In the genomic region with DNA sequence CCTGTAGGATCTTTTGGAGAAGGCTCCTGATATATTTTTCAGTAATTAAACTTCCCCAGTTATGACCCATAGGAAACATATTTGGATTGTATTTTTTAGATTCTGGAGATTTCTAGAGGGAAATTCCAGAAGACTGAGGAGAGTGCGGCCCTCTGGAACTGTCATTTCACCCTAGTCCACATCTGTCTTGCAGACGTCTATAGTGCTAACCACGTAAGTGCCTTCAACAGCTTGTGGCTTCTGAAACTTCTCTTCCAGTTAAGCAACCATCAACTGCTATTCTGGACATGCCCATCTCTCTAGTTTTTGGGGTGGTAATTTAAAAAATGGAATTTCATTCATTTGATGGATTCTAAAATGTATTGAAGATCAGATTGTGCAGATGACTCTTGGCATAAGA, we compare ENCODE assay signal across 17 cellular contexts.
A peak's percentile ranks its signal among the peaks of the same experiment; 100 is the strongest.
DNase-seq lines count a peak whose midpoint lies in the region; TF ChIP-seq lines count a peak whose summit lies in the region.
"Had no signal": no experiment of that assay in that cellular context is flagged by ENCODE, and none has a peak within 500 bp of the region (broad histone marks: within the 10 kb centered on the region; RNA-seq: fewer than 3 reads in every experiment).

No MANE protein-coding gene starts in this region.

- TF ChIP-seq CTCF in HL-60 (IDR thresholded peaks at IDR 0.05; ENCODE audit: insufficient read depth, low read length) = no peak
- TF ChIP-seq CTCF in neutrophil (IDR thresholded peaks at IDR 0.05) = no peak

- H3K9me3 ChIP-seq in neutrophil = no peaks in the 10 kb centered on the region
- H3K9me3 ChIP-seq: BE2C had no signal

- peaks cover 45 to 48% of the 10 kb centered on the region in 2 experiments for H3K4me1 ChIP-seq in neutrophil (ENCODE audit: control insufficient read depth in 1 of 2, insufficient read depth in 1 of 2, low read depth in 1 of 2, low read length in 1 of 2)
- H3K4me1 ChIP-seq: BE2C had no signal

- peak overlapping the region; percentile 57 for H3K27ac ChIP-seq in HL-60 (replicated peaks)
- peak overlapping the region; percentile 74 for H3K27ac ChIP-seq in neutrophil
- H3K27ac ChIP-seq: C4-2B, GM23248 had no signal

- H3K36me3 ChIP-seq in neutrophil = no peaks in the 10 kb centered on the region
- H3K36me3 ChIP-seq: BE2C had no signal

- H3K27me3 ChIP-seq in HL-60 (ENCODE audit: insufficient read depth, poor library complexity, severe bottlenecking) (no peaks in the 10 kb centered on the region), neutrophil (no peaks in the 10 kb centered on the region)
- H3K27me3 ChIP-seq: BE2C had no signal

- H3K4me3 ChIP-seq in HL-60 (replicated peaks; ENCODE audit: insufficient read depth, low read length) (no peak overlapping the region), neutrophil (ENCODE audit: low read depth in 1 of 2, low read length in 1 of 2) (peak overlapping the region; percentile 6 to 24)
- H3K4me3 ChIP-seq: GM23248 had no signal

- peak; percentile 10 to 13 for DNase-seq in AML-193 (lab: John Stamatoyannopoulos, UW)
- DNase-seq in HL-60 (ENCODE audit: low read depth in 1 of 2, low spot score in 1 of 2) = peak in 1 of 2 experiments; percentile 46
- peak; percentile 52 for DNase-seq in MV-4-11 (lab: John Stamatoyannopoulos, UW)
- no peak for DNase-seq in Ammon's horn (ENCODE audit: low spot score)
- no peak for DNase-seq in NCI-H69 (lab: John Stamatoyannopoulos, UW)
- DNase-seq in superior temporal gyrus (ENCODE audit: extremely low spot score) = no peak
- DNase-seq: ACHN; BE2C; CD4-positive, alpha-beta memory T cell; COR-L47; DMS153; DMS79 treated with DMSO at 0.1 percent for 48 hours; GF-D8; GM23248; KBM-7 had no signal

Comparison
In these comparisons a context has a peak if more than half of its experiments do, and no peak if none do; other contexts are left out.
1. DNase-seq: peak in AML-193 (2 of 2) and MV-4-11 (single experiment); none in Ammon's horn (single experiment), NCI-H69 (single experiment) and superior temporal gyrus (single experiment).